9 cellular contexts compared by ENCODE assay signal in genomic region chr22:35835267-35835997, GRCh38.
DNase-seq lines count a peak whose midpoint lies in the region; ATAC-seq and TF ChIP-seq lines count a peak whose summit lies in the region.
"Had no signal": no experiment of that assay in that cellular context is flagged by ENCODE, and none has a peak within 500 bp of the region (broad histone marks: within the 10 kb centered on the region; RNA-seq: fewer than 3 reads in every experiment).

No MANE protein-coding gene starts in this region.

- WGBS in GM23248 (ENCODE audit: low coverage in 1 of 2, low lambda C conversion rate in 2 of 2, missing lambda C conversion rate in 2 of 2), 2 experiments = 1 to 2% methylated on average over 3 of the region's 3 CpGs

- in situ Hi-C loops in GM23248 (cut with MboI) = no loop called here

- H3K79me2 ChIP-seq in GM23248 (ENCODE audit: insufficient read depth) = peaks cover 90% of the 10 kb centered on the region

- no peaks in the 10 kb centered on the region for H3K9me2 ChIP-seq in GM23248 (ENCODE audit: insufficient read depth)

- TF ChIP-seq CTCF in foreskin fibroblast (IDR thresholded peaks at IDR 0.05; ENCODE audit: low read depth, low read length) = no peak

- H2AFZ ChIP-seq in GM23248 = no peak overlapping the region

- peak overlapping the region; percentile 82 for H3K9ac ChIP-seq in GM23248
- H3K9ac ChIP-seq in SK-N-MC (ENCODE audit: insufficient read length) = peak overlapping the region; percentile 80

- H3K36me3 ChIP-seq in GM23248 (ENCODE audit: low read depth) (0 out of 2 replicates have a peak, but pooled peaks cover 9% of the 10 kb centered on the region), SK-N-MC (ENCODE audit: insufficient read depth, low read length) (peaks cover 19% of the 10 kb centered on the region)

- H3K4me3 ChIP-seq in GM23248 (peak overlapping the region; percentile 97), SK-N-MC (peak overlapping the region; percentile 81), foreskin fibroblast (ENCODE audit: low read depth in 1 of 2, low read length in 2 of 2) (peak overlapping the region; percentile 73 to 88)
- H3K4me3 ChIP-seq: GM12878 had no signal

- H3K27ac ChIP-seq in GM23248 = peak overlapping the region; percentile 95
- peak overlapping the region; percentile 91 for H3K27ac ChIP-seq in SK-N-MC

- H3K4me2 ChIP-seq in GM23248 (ENCODE audit: unreplicated experiment) = peak overlapping the region; percentile 100

- peak; percentile 76 for DNase-seq in GM23248
- DNase-seq in SK-N-MC (ENCODE audit: low read depth, low spot score) = no peak
- DNase-seq in foreskin fibroblast = peak; percentile 34 to 72
- DNase-seq in renal cortical epithelial cell (ENCODE audit: low read depth) = peak; percentile 54
- no peak for DNase-seq in glomerular visceral epithelial cell (ENCODE audit: extremely low spot score)
- no peak for DNase-seq in HuH-7.5 (ENCODE audit: low spot score)

- H3K27me3 ChIP-seq in GM23248 (replicated peaks; ENCODE audit: insufficient read depth) = no peaks in the 10 kb centered on the region

- H4K20me1 ChIP-seq in GM23248 (ENCODE audit: insufficient read depth) = no peaks in the 10 kb centered on the region

- H3K9me3 ChIP-seq in GM23248 (ENCODE audit: low read depth) (no peaks in the 10 kb centered on the region), SK-N-MC (ENCODE audit: low read depth, low read length) (no peaks in the 10 kb centered on the region)

- ATAC-seq in HG03025 (IDR thresholded peaks at IDR 0.05; ENCODE audit: low FRiP score, unreplicated experiment) (no peak), HG02571 (IDR thresholded peaks at IDR 0.05; ENCODE audit: unreplicated experiment) (no peak)
- ATAC-seq: GM12878 had no signal

- H3K4me1 ChIP-seq in GM23248 (ENCODE audit: insufficient read depth) = peaks cover 49% of the 10 kb centered on the region

- H3F3A ChIP-seq in GM23248 (ENCODE audit: insufficient read depth) = peaks cover 69% of the 10 kb centered on the region

Comparison
In these comparisons a context has a peak if more than half of its experiments do, and no peak if none do; other contexts are left out.
1. DNase-seq: peak in GM23248 (single experiment), foreskin fibroblast (2 of 2) and renal cortical epithelial cell (single experiment); none in SK-N-MC (single experiment), glomerular visceral epithelial cell (single experiment) and HuH-7.5 (single experiment).
2. Peak in every context shown above with its lines, with median percentiles within 50 percentile points of each other: H3K4me3 ChIP-seq.